In genomic region chr10:97020452-97021400, GRCh38 we compare ENCODE assay signal across 13 cellular contexts.
DNase-seq lines count a peak whose midpoint lies in the region; ATAC-seq and TF ChIP-seq lines count a peak whose summit lies in the region.
"Had no signal": no experiment of that assay in that cellular context is flagged by ENCODE, and none has a peak within 500 bp of the region (broad histone marks: within the 10 kb centered on the region; RNA-seq: fewer than 3 reads in every experiment).

No MANE protein-coding gene starts in this region.

- H3K27ac Mint-ChIP-seq in activated naive CD4-positive, alpha-beta T cell treated with anti-CD3 and anti-CD28 coated beads, Interleukin-2, amount 10 ng/mL, durations not matched to agents 7 days and 5 days, result no peak overlapping the region
- H3K27ac Mint-ChIP-seq in activated T-helper 2 cell treated with anti-CD3 and anti-CD28 coated beads, Interferon-gamma antibody, Interleukin-2, Interleukin-4, amounts not matched to agents 10 μg/mL and 5 μg/mL and 100 μg/mL, durations not matched to agents 14 hours and 24 hours and 36 hours, result no peak overlapping the region
- H3K27ac Mint-ChIP-seq: activated CD4-positive, alpha-beta T cell treated with anti-CD3 and anti-CD28 coated beads, Interleukin-2, amount 10 ng/mL, durations not matched to agents 7 days and 5 days; HFFc6 had no signal

- no peak overlapping the region for H3K4me3 Mint-ChIP-seq in activated naive CD4-positive, alpha-beta T cell treated with anti-CD3 and anti-CD28 coated beads, Interleukin-2, amount 10 ng/mL, durations not matched to agents 7 days and 5 days
- H3K4me3 Mint-ChIP-seq in activated T-helper 2 cell treated with anti-CD3 and anti-CD28 coated beads, Interferon-gamma antibody, Interleukin-2, Interleukin-4, amounts not matched to agents 10 μg/mL and 5 μg/mL and 100 μg/mL, durations not matched to agents 14 hours and 24 hours and 36 hours (ENCODE audit: low read depth), result no peak overlapping the region
- H3K4me3 Mint-ChIP-seq: activated CD4-positive, alpha-beta T cell treated with anti-CD3 and anti-CD28 coated beads, Interleukin-2, amount 10 ng/mL, durations not matched to agents 7 days and 5 days; HFFc6 had no signal

- peak; percentile 13 for DNase-seq in activated naive CD4-positive, alpha-beta T cell treated with anti-CD3 and anti-CD28 coated beads, Interleukin-2, amount 10 ng/mL, durations not matched to agents 7 days and 5 days
- DNase-seq in activated naive CD4-positive, alpha-beta T cell treated with anti-CD3 and anti-CD28 coated beads, Interleukin-2, amount 50 U/mL, for 16 hours, result no peak
- DNase-seq in ecto neural progenitor cell (ENCODE audit: low spot score) (peak; percentile 75), mucosa of descending colon (no peak), transverse colon (no peak), prostate gland (ENCODE audit: low spot score) (no peak)
- no peak for DNase-seq in activated T-helper 2 cell treated with anti-CD3 and anti-CD28 coated beads, Interferon-gamma antibody, Interleukin-2, Interleukin-4, amounts not matched to agents 10 μg/mL and 5 μg/mL and 100 μg/mL, durations not matched to agents 14 hours and 24 hours and 36 hours (ENCODE audit: low spot score)
- DNase-seq: activated CD4-positive, alpha-beta T cell treated with anti-CD3 and anti-CD28 coated beads, Interleukin-2, amount 10 ng/mL, durations not matched to agents 7 days and 5 days; foreskin keratinocyte; HFFc6; NCI-H2171; upper lobe of right lung had no signal

- in situ Hi-C loops in transverse colon (cut with MboI; ENCODE audit: low pct_ligation_motif_present in 1 of 4, low pct_unique_long_range_greater_than_20kb in 1 of 4, low sequenced_read_pairs in 3 of 4), result loop anchor here in 1 of 4 donors (25.0 kb wide), 1 partner anchor 383 kb away; no protein-coding TSS in a partner anchor

- no peak for TF ChIP-seq POLR2A in transverse colon (IDR thresholded peaks at IDR 0.05)
- TF ChIP-seq POLR2A in prostate gland (IDR thresholded peaks at IDR 0.05), result no peak

- H3K4me1 Mint-ChIP-seq in activated naive CD4-positive, alpha-beta T cell treated with anti-CD3 and anti-CD28 coated beads, Interleukin-2, amount 10 ng/mL, durations not matched to agents 7 days and 5 days, result peaks cover 13% of the 10 kb centered on the region
- peaks cover 18% of the 10 kb centered on the region for H3K4me1 Mint-ChIP-seq in activated T-helper 2 cell treated with anti-CD3 and anti-CD28 coated beads, Interferon-gamma antibody, Interleukin-2, Interleukin-4, amounts not matched to agents 10 μg/mL and 5 μg/mL and 100 μg/mL, durations not matched to agents 14 hours and 24 hours and 36 hours (ENCODE audit: low read depth)

- H3K27me3 ChIP-seq in transverse colon (no peaks in the 10 kb centered on the region), prostate gland (replicated peaks; ENCODE audit: insufficient read depth) (no peaks in the 10 kb centered on the region)
- H3K27me3 ChIP-seq: upper lobe of right lung had no signal

- no peak for TF ChIP-seq EP300 in transverse colon (IDR thresholded peaks at IDR 0.05; ENCODE audit: low read depth)

- peak; percentile 42 for ATAC-seq in mucosa of descending colon
- ATAC-seq in GM19328 (IDR thresholded peaks at IDR 0.05; ENCODE audit: unreplicated experiment), result no peak
- ATAC-seq: foreskin keratinocyte, upper lobe of right lung had no signal

- H3K4me1 ChIP-seq in mucosa of descending colon (ENCODE audit: low read depth) (peaks cover 3% of the 10 kb centered on the region), transverse colon (peaks cover 13 to 19% (median 16%) of the 10 kb centered on the region in 4 donors), prostate gland (replicated peaks) (no peaks in the 10 kb centered on the region)
- H3K4me1 ChIP-seq: foreskin keratinocyte had no signal

- intact Hi-C loops in mucosa of descending colon (cut with DNase I, micrococcal nuclease), result no loop called here
- intact Hi-C loops in transverse colon (cut with DNase I; ENCODE audit: low total_unique reads), result no loop called here
- intact Hi-C loops in prostate gland (cut with DNase I), result loop anchor here (2.0 to 10.0 kb wide), 2 partner anchors 32 to 256 kb away; no protein-coding TSS in a partner anchor
- intact Hi-C loops in activated T-helper 2 cell treated with anti-CD3 and anti-CD28 coated beads, Interferon-gamma antibody, Interleukin-2, Interleukin-4, amounts not matched to agents 10 μg/mL and 5 μg/mL and 100 μg/mL, durations not matched to agents 14 hours and 24 hours and 36 hours (cut with micrococcal nuclease), result no loop called here

- 45% methylated on average over 20 of the region's 25 CpGs; no CpG with 5 or more reads in 1 of the 2 donors for WGBS in transverse colon (ENCODE audit: low coverage in 1 of 2), 2 donors
- WGBS in prostate gland, result 67% methylated on average over 24 of the region's 25 CpGs

- H3K36me3 ChIP-seq in mucosa of descending colon (ENCODE audit: low read depth), result no peaks in the 10 kb centered on the region
- no peaks in the 10 kb centered on the region for H3K36me3 ChIP-seq in transverse colon
- H3K36me3 ChIP-seq in prostate gland, result no peaks in the 10 kb centered on the region
- H3K36me3 ChIP-seq: upper lobe of right lung had no signal

- CTCF ChIA-PET in activated naive CD4-positive, alpha-beta T cell treated with anti-CD3 and anti-CD28 coated beads, Interleukin-2, amount 10 ng/mL, durations not matched to agents 7 days and 5 days (lab: Charles Lee), result no interaction called here

- no peaks in the 10 kb centered on the region for H3K9me3 Mint-ChIP-seq in activated naive CD4-positive, alpha-beta T cell treated with anti-CD3 and anti-CD28 coated beads, Interleukin-2, amount 10 ng/mL, durations not matched to agents 7 days and 5 days
- H3K9me3 Mint-ChIP-seq in activated T-helper 2 cell treated with anti-CD3 and anti-CD28 coated beads, Interferon-gamma antibody, Interleukin-2, Interleukin-4, amounts not matched to agents 10 μg/mL and 5 μg/mL and 100 μg/mL, durations not matched to agents 14 hours and 24 hours and 36 hours, result no peaks in the 10 kb centered on the region
- H3K9me3 Mint-ChIP-seq: activated CD4-positive, alpha-beta T cell treated with anti-CD3 and anti-CD28 coated beads, Interleukin-2, amount 10 ng/mL, durations not matched to agents 7 days and 5 days; HFFc6 had no signal

- H3K9me3 ChIP-seq in mucosa of descending colon, result no peaks in the 10 kb centered on the region
- H3K9me3 ChIP-seq in transverse colon, result no peaks in the 10 kb centered on the region
- no peaks in the 10 kb centered on the region for H3K9me3 ChIP-seq in prostate gland
- H3K9me3 ChIP-seq: upper lobe of right lung had no signal

- peak overlapping the region in 3 of 4 donors; percentile 47 to 71 (median 49) for H3K27ac ChIP-seq in transverse colon
- peak overlapping the region in 1 of 2 donors; percentile 30 for H3K27ac ChIP-seq in prostate gland
- H3K27ac ChIP-seq: foreskin keratinocyte, upper lobe of right lung had no signal

- H3K27me3 Mint-ChIP-seq in activated naive CD4-positive, alpha-beta T cell treated with anti-CD3 and anti-CD28 coated beads, Interleukin-2, amount 10 ng/mL, durations not matched to agents 7 days and 5 days, result peaks cover 3% of the 10 kb centered on the region
- H3K27me3 Mint-ChIP-seq in activated T-helper 2 cell treated with anti-CD3 and anti-CD28 coated beads, Interferon-gamma antibody, Interleukin-2, Interleukin-4, amounts not matched to agents 10 μg/mL and 5 μg/mL and 100 μg/mL, durations not matched to agents 14 hours and 24 hours and 36 hours (ENCODE audit: low read depth), result no peaks in the 10 kb centered on the region
- H3K27me3 Mint-ChIP-seq: activated CD4-positive, alpha-beta T cell treated with anti-CD3 and anti-CD28 coated beads, Interleukin-2, amount 10 ng/mL, durations not matched to agents 7 days and 5 days had no signal

- no peaks in the 10 kb centered on the region for H3K36me3 Mint-ChIP-seq in activated naive CD4-positive, alpha-beta T cell treated with anti-CD3 and anti-CD28 coated beads, Interleukin-2, amount 10 ng/mL, durations not matched to agents 7 days and 5 days
- H3K36me3 Mint-ChIP-seq in activated T-helper 2 cell treated with anti-CD3 and anti-CD28 coated beads, Interferon-gamma antibody, Interleukin-2, Interleukin-4, amounts not matched to agents 10 μg/mL and 5 μg/mL and 100 μg/mL, durations not matched to agents 14 hours and 24 hours and 36 hours (ENCODE audit: low read depth), result no peaks in the 10 kb centered on the region

- TF ChIP-seq CTCF in mucosa of descending colon (IDR thresholded peaks at IDR 0.05) (no peak), transverse colon (IDR thresholded peaks at IDR 0.05) (no peak), prostate gland (IDR thresholded peaks at IDR 0.05) (no peak)

- H3K4me3 ChIP-seq in mucosa of descending colon (no peak overlapping the region), transverse colon (no peak overlapping the region), prostate gland (no peak overlapping the region)
- H3K4me3 ChIP-seq: upper lobe of right lung had no signal

Comparison
In these comparisons a context has a peak if more than half of its experiments do, and no peak if none do; other contexts are left out.
1. DNase-seq: peak in activated naive CD4-positive, alpha-beta T cell treated with anti-CD3 and anti-CD28 coated beads, Interleukin-2, amount 10 ng/mL, durations not matched to agents 7 days and 5 days (single experiment) and ecto neural progenitor cell (single experiment); none in activated naive CD4-positive, alpha-beta T cell treated with anti-CD3 and anti-CD28 coated beads, Interleukin-2, amount 50 U/mL, for 16 hours (single experiment), mucosa of descending colon (0 of 3), transverse colon (single experiment), prostate gland (single experiment) and activated T-helper 2 cell treated with anti-CD3 and anti-CD28 coated beads, Interferon-gamma antibody, Interleukin-2, Interleukin-4, amounts not matched to agents 10 μg/mL and 5 μg/mL and 100 μg/mL, durations not matched to agents 14 hours and 24 hours and 36 hours (single experiment).